29 cellular contexts compared by ENCODE assay signal in genomic region chr4:5921578-5921977, GRCh38. TPM values are rescaled to one million over a fixed set of nuclear protein-coding genes. Genes with fewer than 3 reads are reported as not detected.
DNase-seq lines count a peak whose midpoint lies in the region; ATAC-seq, FAIRE-seq and TF ChIP-seq lines count a peak whose summit lies in the region.
"Had no signal": no experiment of that assay in that cellular context is flagged by ENCODE, and none has a peak within 500 bp of the region (broad histone marks: within the 10 kb centered on the region; RNA-seq: fewer than 3 reads in every experiment).

No MANE protein-coding gene starts in this region.

- H2AFZ ChIP-seq in H1 (ENCODE audit: low read length): no peak overlapping the region

- no peak overlapping the region for H4K5ac ChIP-seq in H1 (ENCODE audit: insufficient read length, low read depth, low read length)

- H3K4me1 ChIP-seq in H1 (replicated peaks in 1 of 4; ENCODE audit: control insufficient read depth in 3 of 4, insufficient read depth in 4 of 4, low read length in 3 of 4): peaks cover 0 to 9% (median 3%) of the 10 kb centered on the region in 4 experiments; a peak in 3 of 7 replicates
- no peaks in the 10 kb centered on the region for H3K4me1 ChIP-seq in kidney (ENCODE audit: control insufficient read depth in 1 of 2, insufficient read depth in 1 of 2, low read depth in 1 of 2, low read length in 2 of 2)
- H3K4me1 ChIP-seq: SJSA1 had no signal

- TF ChIP-seq POLR2A in H1 (IDR thresholded peaks at IDR 0.05; ENCODE audit: control extremely low read depth in 1 of 2, low read depth in 2 of 2, low read length in 2 of 2) (no peak), GM18505 (IDR thresholded peaks at IDR 0.05; ENCODE audit: borderline replicate concordance, extremely low read depth, insufficient read depth, insufficient read length) (no peak)

- 0 out of 2 replicates have a peak overlapping the region, but pooled peaks have one; percentile 18 for H2BK15ac ChIP-seq in H1 (ENCODE audit: low read length)

- ATAC-seq in GM18505 (IDR thresholded peaks at IDR 0.05; ENCODE audit: unreplicated experiment): no peak
- ATAC-seq: Right ventricle myocardium inferior had no signal

- no peak overlapping the region for H3K4me3 ChIP-seq in H1 (ENCODE audit: extremely low read depth in 1 of 4, insufficient read depth in 2 of 4, low read depth in 3 of 4, low read length in 4 of 4)
- no peak overlapping the region for H3K4me3 ChIP-seq in kidney (ENCODE audit: low read length in 2 of 2)
- H3K4me3 ChIP-seq: SJSA1 had no signal

- FAIRE-seq in H1 (lab: Jason Lieb, UNC) (no peak), kidney (lab: Jason Lieb, UNC) (no peak)
- FAIRE-seq: G401.6, HTR-8/SVneo, RCC 7860 had no signal

- H2BK5ac ChIP-seq in H1 (ENCODE audit: low read depth, low read length): no peak overlapping the region

- no peaks in the 10 kb centered on the region for H3K36me3 ChIP-seq in H1 (ENCODE audit: control insufficient read depth in 2 of 4, insufficient read depth in 4 of 4, low read length in 3 of 4)
- no peaks in the 10 kb centered on the region for H3K36me3 ChIP-seq in kidney (ENCODE audit: control insufficient read depth in 1 of 2, insufficient read depth in 2 of 2, low read length in 2 of 2)
- H3K36me3 ChIP-seq: SJSA1 had no signal

- no peaks in the 10 kb centered on the region for H4K20me1 ChIP-seq in H1 (replicated peaks in 1 of 2; ENCODE audit: control insufficient read depth in 1 of 2, insufficient read depth in 2 of 2, low read length in 2 of 2)

- H4K8ac ChIP-seq in H1 (ENCODE audit: extremely low read depth, insufficient read depth, low read length): no peak overlapping the region

- H3K9ac ChIP-seq in H1 (replicated peaks in 1 of 4; ENCODE audit: extremely low read depth in 1 of 4, low read depth in 3 of 4, low read length in 3 of 4) (no peak overlapping the region), kidney (ENCODE audit: low read length in 2 of 2) (no peak overlapping the region)

- H3K79me1 ChIP-seq in H1 (ENCODE audit: low read depth, low read length): no peaks in the 10 kb centered on the region

- TF ChIP-seq CTCF in H1 (IDR thresholded peaks at IDR 0.05; ENCODE audit: control extremely low read depth in 1 of 3, insufficient read depth in 1 of 3, low read depth in 1 of 3, low read length in 3 of 3): no peak
- no peak for TF ChIP-seq CTCF in kidney (IDR thresholded peaks at IDR 0.05; ENCODE audit: borderline replicate concordance, extremely low read depth, insufficient read depth)

- no peaks in the 10 kb centered on the region for H3K79me2 ChIP-seq in H1 (ENCODE audit: control insufficient read depth in 1 of 2, insufficient read depth in 2 of 2, low read length in 2 of 2)

- no peak overlapping the region for H4K91ac ChIP-seq in H1 (replicated peaks; ENCODE audit: insufficient read length, low read length)

- H3K27me3 ChIP-seq in H1 (replicated peaks in 1 of 4; ENCODE audit: control insufficient read depth in 3 of 4, extremely low read depth in 1 of 4, insufficient read depth in 3 of 4, low read length in 3 of 4): peaks cover 0 to 2% (median 0%) of the 10 kb centered on the region in 4 experiments; a peak in 1 of 7 replicates
- H3K27me3 ChIP-seq: SJSA1 had no signal

- no peak overlapping the region for H2BK20ac ChIP-seq in H1 (ENCODE audit: low read length)

- WGBS in H1 (ENCODE audit: extremely low coverage in 1 of 2, insufficient coverage in 1 of 2, insufficient read length in 1 of 2, insufficient replicate concordance in 2 of 2, low coverage in 1 of 2, low lambda C conversion rate in 2 of 2, missing lambda C conversion rate in 1 of 2), 2 experiments: 78% methylated on average over 5 of the region's 5 CpGs; no CpG with 5 or more reads in 1 of the 2 experiments

- H3K27ac ChIP-seq in H1 (ENCODE audit: low read depth, low read length): no peak overlapping the region
- no peak overlapping the region for H3K27ac ChIP-seq in kidney (ENCODE audit: low read depth in 2 of 2, low read length in 2 of 2)
- H3K27ac ChIP-seq: C4-2B, SJSA1 had no signal

- H2BK120ac ChIP-seq in H1 (replicated peaks; ENCODE audit: low read depth, low read length): no peak overlapping the region

- H3K9me3 ChIP-seq in H1 (ENCODE audit: insufficient read depth in 2 of 2, low read depth in 1 of 2, low read length in 1 of 2) (no peaks in the 10 kb centered on the region), kidney (ENCODE audit: control insufficient read depth in 1 of 2, low read length in 2 of 2) (no peaks in the 10 kb centered on the region)
- H3K9me3 ChIP-seq: SJSA1 had no signal

- DNase-seq in NCI-H748 (lab: John Stamatoyannopoulos, UW; ENCODE audit: unreplicated experiment) (peak; percentile 1), NCI-H748 treated with DMSO at 0.1 percent for 48 hours (lab: John Stamatoyannopoulos, UW) (no peak), H1 (ENCODE audit: low read depth in 1 of 2, low spot score in 2 of 2) (no peak), kidney (peak; percentile 6), superior temporal gyrus (ENCODE audit: extremely low spot score) (peak; percentile 27), GF-D8 (lab: John Stamatoyannopoulos, UW) (no peak)
- DNase-seq in activated naive CD4-positive, alpha-beta T cell treated with Interleukin-2 at 50 U/mL for 16 hours: no peak
- DNase-seq: 8988T; Calu3; CD8-positive, alpha-beta memory T cell; DMS153; H7; HFFc6; MV-4-11; NCI-H1105 treated with DMSO at 0.1 percent for 48 hours; NCI-H1694; NCI-H2081; NCI-H446 treated with DMSO at 0.1 percent for 48 hours; NCI-H774; OCI-M1 had no signal

- no peak overlapping the region for H3K56ac ChIP-seq in H1 (replicated peaks; ENCODE audit: insufficient read length, low read depth, low read length)

- CTCF ChIA-PET in H1 (lab: Charles Lee; ENCODE audit: partially characterized antibody): interaction anchor here (1.0 kb wide), 1 partner anchor 34 kb away, joined by 3 read pairs; no protein-coding TSS in a partner anchor

- H3K14ac ChIP-seq in H1 (ENCODE audit: insufficient read length): no peak overlapping the region

- no peaks in the 10 kb centered on the region for H3K23me2 ChIP-seq in H1 (ENCODE audit: low read depth, low read length)

- no peak for TF ChIP-seq RAD21 in H1 (IDR thresholded peaks at IDR 0.05 in 1 of 2, conservative IDR thresholded peaks at IDR 0.05 in 1 of 2; ENCODE audit: low read depth in 2 of 2, low read length in 2 of 2)

- H3K18ac ChIP-seq in H1 (ENCODE audit: extremely low read depth, low read length): no peak overlapping the region

- H3K4me2 ChIP-seq in H1 (ENCODE audit: insufficient read depth in 1 of 2, low read depth in 2 of 2, low read length in 2 of 2): no peak overlapping the region

- no peak overlapping the region for H2AK5ac ChIP-seq in H1 (ENCODE audit: low read depth, low read length)

- POLR2A ChIA-PET in H1 (lab: Charles Lee; ENCODE audit: partially characterized antibody): interaction anchor here (1.1 to 1.4 kb wide), 2 partner anchors 9 to 11 kb away, joined by 3 to 4 read pairs; no protein-coding TSS in a partner anchor

- no peak overlapping the region for H3K23ac ChIP-seq in H1 (ENCODE audit: insufficient read length)

- no peak overlapping the region for H3K4ac ChIP-seq in H1 (replicated peaks; ENCODE audit: insufficient read length, low read depth, low read length)

- intact Hi-C loops in kidney (cut with DNase I): no loop called here

- no peak overlapping the region for H2BK12ac ChIP-seq in H1 (ENCODE audit: low read depth, low read length)

- no peak for TF ChIP-seq EP300 in H1 (IDR thresholded peaks at IDR 0.05; ENCODE audit: borderline replicate concordance in 1 of 2, low read depth in 2 of 2, low read length in 2 of 2)

TF ChIP-seq in H1, 55 proteins besides CTCF, POLR2A, EP300 and RAD21:
- no peak for TF ChIP-seq EGR1 (IDR thresholded peaks at IDR 0.05; ENCODE audit: borderline replicate concordance, low read depth, low read length)
- no peak for TF ChIP-seq RXRA (IDR thresholded peaks at IDR 0.05; ENCODE audit: insufficient read depth, low read depth, low read length)
- TF ChIP-seq NRF1 (IDR thresholded peaks at IDR 0.05; ENCODE audit: low read depth, low read length): no peak
- TF ChIP-seq GTF2F1 (IDR thresholded peaks at IDR 0.05; ENCODE audit: borderline replicate concordance, low read depth, low read length): no peak

RNA-seq across cellular contexts. Expression of gene CRMP1, which starts 28.7 kb away (rescaled TPM):
- total RNA-seq in H1 (2021; fragmentation: NEBNext Ultra II Directional; extraction: Animal tissue kit (Norgen Biotek cat#: 25700)): 117 and 120 TPM in 2 replicates
- polyA plus RNA-seq in H1 (2011; rRNA removed) (131 and 137 TPM in 2 replicates), kidney (ENCODE audit: insufficient read depth, low read depth, low replicate concordance) (0.26 TPM)
- polyA plus RNA-seq in H1 (2011; cell fraction: cytosol; rRNA removed): 121 TPM
- polyA plus RNA-seq in H1 (2011; cell fraction: nucleus; rRNA removed): 117 TPM
- 104 to 147 TPM (median 135 TPM) in 4 replicates for polyA plus RNA-seq in H1 (2012, experiment 1 of 2)
- 125 TPM for polyA plus RNA-seq in H1 (2012, experiment 2 of 2)
- polyA plus RNA-seq in H1 (2013, experiment 1 of 2): 92.2 TPM
- polyA plus RNA-seq in H1 (2013, experiment 2 of 2): 91.3 TPM
- 101 and 107 TPM in 2 replicates for polyA minus RNA-seq in H1 (2011; rRNA and poly(A)+ RNA removed)
- 75.3 TPM for polyA minus RNA-seq in H1 (2011; cell fraction: cytosol; rRNA and poly(A)+ RNA removed)
- polyA minus RNA-seq in H1 (2011; cell fraction: nucleus; rRNA and poly(A)+ RNA removed): 50.6 TPM
- 0.66 TPM for total RNA-seq in kidney
- total RNA-seq: Calu3; CD8-positive, alpha-beta memory T cell; HFFc6; M059J; SJSA1 had no signal
- polyA plus RNA-seq: IgD-negative memory B cell had no signal

Comparison
In these comparisons a context has a peak if more than half of its experiments do, and no peak if none do; other contexts are left out.
1. DNase-seq: peak in NCI-H748 (single experiment), kidney (single experiment) and superior temporal gyrus (single experiment); none in NCI-H748 treated with DMSO at 0.1 percent for 48 hours (single experiment), H1 (0 of 2), GF-D8 (single experiment) and activated naive CD4-positive, alpha-beta T cell treated with Interleukin-2 at 50 U/mL for 16 hours (single experiment).
2. RNA of gene CRMP1, which starts 28.7 kb away (total RNA-seq): 117 to 120 TPM in H1; 0.66 TPM in kidney (single experiment); every median in the first group is over 10 times any median in the second.